ENCODE assay signal across 19 cellular contexts in genomic region chr2:16682431-16683130, GRCh38. TPM values are rescaled to one million over a fixed set of nuclear protein-coding genes. Genes with fewer than 3 reads are reported as not detected.
DNase-seq lines count a peak whose midpoint lies in the region; ATAC-seq and TF ChIP-seq lines count a peak whose summit lies in the region.
"Had no signal": no experiment of that assay in that cellular context is flagged by ENCODE, and none has a peak within 500 bp of the region (broad histone marks: within the 10 kb centered on the region; RNA-seq: fewer than 3 reads in every experiment).

No MANE protein-coding gene starts in this region.

- peaks cover 3 to 7% (median 5%) of the 10 kb centered on the region in 3 donors for H3K36me3 Mint-ChIP-seq in immature natural killer cell
- H3K36me3 Mint-ChIP-seq: CD8-positive, alpha-beta T cell had no signal

- no peaks in the 10 kb centered on the region for H3K36me3 ChIP-seq in gastroesophageal sphincter
- H3K36me3 ChIP-seq: BLaER1 had no signal

- TF ChIP-seq CTCF in gastroesophageal sphincter (IDR thresholded peaks at IDR 0.05) (no peak), omental fat pad (IDR thresholded peaks at IDR 0.05) (no peak)

- no peaks in the 10 kb centered on the region for H3K27me3 ChIP-seq in gastroesophageal sphincter
- H3K27me3 ChIP-seq: BLaER1 had no signal

- WGBS in gastroesophageal sphincter (ENCODE audit: low coverage in 1 of 2), 2 donors, result 80 to 82% methylated on average over 5 to 6 of the region's 9 CpGs

- peaks cover 0 to 6% (median 0%) of the 10 kb centered on the region in 3 donors for H3K9me3 ChIP-seq in gastroesophageal sphincter

- DNase-seq in Right ventricle myocardium inferior (ENCODE audit: missing footprints), result peak; percentile 45
- no peak for DNase-seq in Right ventricle myocardium superior
- DNase-seq in omental fat pad (ENCODE audit: low spot score), result no peak
- DNase-seq in superior temporal gyrus (ENCODE audit: extremely low spot score), result peak; percentile 67
- DNase-seq in T-helper 2 cell, result no peak
- no peak for DNase-seq in immature natural killer cell
- DNase-seq in NCI-H2227 (lab: John Stamatoyannopoulos, UW; ENCODE audit: unreplicated experiment), result no peak
- DNase-seq: 8988T; CD8-positive, alpha-beta T cell; DMS79; HCEC 1CT; Kasumi-1; NCI-H187; NCI-H526 treated with DMSO at 0.1 percent for 48 hours; PC-3 had no signal

- TF ChIP-seq EP300 in gastroesophageal sphincter (IDR thresholded peaks at IDR 0.05), result no peak

- H3K4me3 Mint-ChIP-seq in immature natural killer cell, result no peak overlapping the region
- H3K4me3 Mint-ChIP-seq: CD8-positive, alpha-beta T cell; IgD-negative memory B cell had no signal

- H3K4me3 ChIP-seq in gastroesophageal sphincter, result no peak overlapping the region
- H3K4me3 ChIP-seq: BLaER1 had no signal

- peaks cover 6 to 8% (median 7%) of the 10 kb centered on the region in 3 donors for H3K27me3 Mint-ChIP-seq in immature natural killer cell (ENCODE audit: low read depth in 3 of 3)
- H3K27me3 Mint-ChIP-seq: IgD-negative memory B cell had no signal

- H3K27ac Mint-ChIP-seq in immature natural killer cell, result no peak overlapping the region
- H3K27ac Mint-ChIP-seq: CD8-positive, alpha-beta T cell had no signal

- ATAC-seq in Right ventricle myocardium inferior (peak; percentile 65), Right ventricle myocardium superior (ENCODE audit: poor library complexity) (no peak), gastroesophageal sphincter (peak; percentile 79), omental fat pad (ENCODE audit: low FRiP score) (peak; percentile 99)
- ATAC-seq: CD8-positive, alpha-beta T cell; PC-3 had no signal

- H3K4me1 Mint-ChIP-seq in immature natural killer cell, result no peaks in the 10 kb centered on the region

- no peak overlapping the region for H3K27ac ChIP-seq in gastroesophageal sphincter
- H3K27ac ChIP-seq: BLaER1, RWPE1 had no signal

- peaks cover 4 to 11% (median 7%) of the 10 kb centered on the region in 6 donors for H3K9me3 Mint-ChIP-seq in immature natural killer cell

- no peaks in the 10 kb centered on the region for H3K4me1 ChIP-seq in gastroesophageal sphincter
- H3K4me1 ChIP-seq: BLaER1 had no signal

- intact Hi-C loops in Right ventricle myocardium inferior (cut with DNase I), result no loop called here
- intact Hi-C loops in Right ventricle myocardium superior (cut with DNase I), result no loop called here

- no peak for TF ChIP-seq POLR2A in gastroesophageal sphincter (IDR thresholded peaks at IDR 0.05)

RNA-seq across cellular contexts. Expression of gene CYRIA, which starts 16.9 kb away (rescaled TPM):
- total RNA-seq in Right ventricle myocardium inferior, result 5.1 TPM
- 3.9 TPM for total RNA-seq in Right ventricle myocardium superior
- total RNA-seq in gastroesophageal sphincter, result 10 to 100 TPM in 3 of 4 donors, 1 to 10 TPM in 1; 9.3 to 20.7 (median 13.4) TPM
- 10 to 100 TPM; 11.0 to 25.7 (median 15.1) TPM for total RNA-seq in omental fat pad
- 10 to 100 TPM; 24.0 to 41.8 (median 25.3) TPM for polyA plus RNA-seq in immature natural killer cell

Comparison
In these comparisons a context has a peak if more than half of its experiments do, and no peak if none do; other contexts are left out.
1. DNase-seq: peak in Right ventricle myocardium inferior (single experiment) and superior temporal gyrus (single experiment); none in Right ventricle myocardium superior (single experiment), omental fat pad (single experiment), T-helper 2 cell (0 of 5), immature natural killer cell (0 of 3) and NCI-H2227 (single experiment).